Comparison of ENCODE assay signal across 1 cellular context in genomic region chr14:103543140-103543539, GRCh38.
TF ChIP-seq lines count a peak whose summit lies in the region.

No MANE protein-coding gene starts in this region.

TF ChIP-seq in A549, 52 proteins besides CTCF, POLR2A, EP300 and RAD21:
- TF ChIP-seq HDAC2 (IDR thresholded peaks at IDR 0.05) (no peak), FOSL2 (IDR thresholded peaks at IDR 0.05) (no peak), FOSL2 (CRISPR knock-in tag; IDR thresholded peaks at IDR 0.05) (no peak), CBX8 (IDR thresholded peaks at IDR 0.05) (no peak), NFE2L2 (conservative IDR thresholded peaks at IDR 0.05; ENCODE audit: low read length) (no peak), PBX3 (IDR thresholded peaks at IDR 0.05) (no peak), CBX2 (IDR thresholded peaks at IDR 0.05; ENCODE audit: borderline replicate concordance, low read depth) (no peak), FOXS1 (CRISPR knock-in tag; IDR thresholded peaks at IDR 0.05) (no peak), SREBF2 (IDR thresholded peaks at IDR 0.05) (no peak), REST (IDR thresholded peaks at IDR 0.05) (no peak), BHLHE40 (IDR thresholded peaks at IDR 0.05; ENCODE audit: low read depth, low read length) (no peak), RNF2 (IDR thresholded peaks at IDR 0.05; ENCODE audit: borderline replicate concordance, low read depth) (no peak), MYC (IDR thresholded peaks at IDR 0.05; ENCODE audit: borderline replicate concordance, low read length) (no peak), BCL3 (IDR thresholded peaks at IDR 0.05) (no peak), JUN (IDR thresholded peaks at IDR 0.05) (no peak), ESRRA (IDR thresholded peaks at IDR 0.05; ENCODE audit: borderline replicate concordance, low read length) (no peak)
- TF ChIP-seq, protein P1, sequence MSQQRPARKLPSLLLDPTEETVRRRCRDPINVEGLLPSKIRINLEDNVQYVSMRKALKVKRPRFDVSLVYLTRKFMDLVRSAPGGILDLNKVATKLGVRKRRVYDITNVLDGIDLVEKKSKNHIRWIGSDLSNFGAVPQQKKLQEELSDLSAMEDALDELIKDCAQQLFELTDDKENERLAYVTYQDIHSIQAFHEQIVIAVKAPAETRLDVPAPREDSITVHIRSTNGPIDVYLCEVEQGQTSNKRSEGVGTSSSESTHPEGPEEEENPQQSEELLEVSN (IDR thresholded peaks at IDR 0.05; ENCODE audit: borderline replicate concordance, low read depth), result no peak
